Comparison of ENCODE assay signal across 9 cellular contexts in genomic region chr6:217048-217659, GRCh38.
A peak's percentile ranks its signal among the peaks of the same experiment; 100 is the strongest.
DNase-seq lines count a peak whose midpoint lies in the region; ATAC-seq and TF ChIP-seq lines count a peak whose summit lies in the region.
"Had no signal": no experiment of that assay in that cellular context is flagged by ENCODE, and none has a peak within 500 bp of the region (broad histone marks: within the 10 kb centered on the region; RNA-seq: fewer than 3 reads in every experiment).

No MANE protein-coding gene starts in this region.

- no peak overlapping the region for H3K4me3 Mint-ChIP-seq in activated CD4-positive, alpha-beta T cell treated with anti-CD3 and anti-CD28 coated beads, Interleukin-2, amount 10 ng/mL, durations not matched to agents 7 days and 5 days
- H3K4me3 Mint-ChIP-seq: naive thymus-derived CD8-positive, alpha-beta T cell had no signal

- DNase-seq in heart left ventricle (no peak), Right ventricle myocardium inferior (ENCODE audit: missing footprints) (no peak), iPS DF 4.7 (ENCODE audit: extremely low read depth, low spot score) (peak; percentile 30), AG08396 (ENCODE audit: low spot score) (no peak), A172 (ENCODE audit: low spot score) (no peak), NCI-H345 treated with DMSO at 0.1 percent for 48 hours (lab: John Stamatoyannopoulos, UW; ENCODE audit: unreplicated experiment) (no peak)
- no peak for DNase-seq in activated CD4-positive, alpha-beta T cell treated with anti-CD3 and anti-CD28 coated beads, Interleukin-2, amount 10 ng/mL, durations not matched to agents 7 days and 5 days

- peaks cover 0 to 2% (median 0%) of the 10 kb centered on the region in 9 donors for H3K27me3 ChIP-seq in heart left ventricle

- 74 to 87% (median 82%) methylated on average over 12 of the region's 12 CpGs for WGBS in heart left ventricle, 4 donors

- H3K27ac ChIP-seq in heart left ventricle, result no peak overlapping the region

- H3K9me3 Mint-ChIP-seq in activated CD4-positive, alpha-beta T cell treated with anti-CD3 and anti-CD28 coated beads, Interleukin-2, amount 10 ng/mL, durations not matched to agents 7 days and 5 days, result peaks cover 19% of the 10 kb centered on the region
- H3K9me3 Mint-ChIP-seq: naive thymus-derived CD8-positive, alpha-beta T cell had no signal

- H3K4me1 Mint-ChIP-seq in activated CD4-positive, alpha-beta T cell treated with anti-CD3 and anti-CD28 coated beads, Interleukin-2, amount 10 ng/mL, durations not matched to agents 7 days and 5 days, result peaks cover 56% of the 10 kb centered on the region

- CTCF ChIA-PET in activated CD4-positive, alpha-beta T cell treated with anti-CD3 and anti-CD28 coated beads, Interleukin-2, amount 10 ng/mL, durations not matched to agents 7 days and 5 days (lab: Charles Lee), result interaction anchor here (0.6 to 3.2 kb wide), 14 partner anchors 9 to 190 kb away, joined by 3 to 11 read pairs (median 4); no protein-coding TSS in a partner anchor

- no peak overlapping the region for H3K4me3 ChIP-seq in heart left ventricle

- H3K36me3 Mint-ChIP-seq in activated CD4-positive, alpha-beta T cell treated with anti-CD3 and anti-CD28 coated beads, Interleukin-2, amount 10 ng/mL, durations not matched to agents 7 days and 5 days (ENCODE audit: low read depth), result peaks cover 14% of the 10 kb centered on the region
- H3K36me3 Mint-ChIP-seq: naive thymus-derived CD8-positive, alpha-beta T cell had no signal

- TF ChIP-seq CTCF in heart left ventricle (IDR thresholded peaks at IDR 0.05), result peak in 9 of 12 donors; percentile 13 to 50 (median 38)

- peaks cover 0 to 14% (median 0%) of the 10 kb centered on the region in 12 donors for H3K9me3 ChIP-seq in heart left ventricle

- H3K36me3 ChIP-seq in heart left ventricle, result no peaks in the 10 kb centered on the region

- POLR2A ChIA-PET in activated CD4-positive, alpha-beta T cell treated with anti-CD3 and anti-CD28 coated beads, Interleukin-2, amount 10 ng/mL, durations not matched to agents 7 days and 5 days (lab: Charles Lee), result no interaction called here

- H3K27ac Mint-ChIP-seq in activated CD4-positive, alpha-beta T cell treated with anti-CD3 and anti-CD28 coated beads, Interleukin-2, amount 10 ng/mL, durations not matched to agents 7 days and 5 days, result peak overlapping the region; percentile 11

- TF ChIP-seq POLR2A in heart left ventricle (IDR thresholded peaks at IDR 0.05) (no peak), GM18505 (IDR thresholded peaks at IDR 0.05; ENCODE audit: borderline replicate concordance, extremely low read depth, insufficient read depth, insufficient read length) (no peak)

- intact Hi-C loops in heart left ventricle (cut with DNase I), result loop anchor here in 2 of 10 donors (10.0 kb wide), 2 partner anchors 188 to 198 kb away; no protein-coding TSS in a partner anchor
- intact Hi-C loops in Right ventricle myocardium inferior (cut with DNase I), result no loop called here

- no peaks in the 10 kb centered on the region for H3K27me3 Mint-ChIP-seq in activated CD4-positive, alpha-beta T cell treated with anti-CD3 and anti-CD28 coated beads, Interleukin-2, amount 10 ng/mL, durations not matched to agents 7 days and 5 days
- H3K27me3 Mint-ChIP-seq: naive thymus-derived CD8-positive, alpha-beta T cell had no signal

- peaks cover 0 to 28% (median 0%) of the 10 kb centered on the region in 12 donors for H3K4me1 ChIP-seq in heart left ventricle

- ATAC-seq in heart left ventricle, result no peak
- ATAC-seq in Right ventricle myocardium inferior, result no peak
- ATAC-seq in GM18505 (IDR thresholded peaks at IDR 0.05; ENCODE audit: unreplicated experiment), result no peak
- ATAC-seq: naive thymus-derived CD8-positive, alpha-beta T cell had no signal
